8 cellular contexts compared by ENCODE assay signal in the genomic region with DNA sequence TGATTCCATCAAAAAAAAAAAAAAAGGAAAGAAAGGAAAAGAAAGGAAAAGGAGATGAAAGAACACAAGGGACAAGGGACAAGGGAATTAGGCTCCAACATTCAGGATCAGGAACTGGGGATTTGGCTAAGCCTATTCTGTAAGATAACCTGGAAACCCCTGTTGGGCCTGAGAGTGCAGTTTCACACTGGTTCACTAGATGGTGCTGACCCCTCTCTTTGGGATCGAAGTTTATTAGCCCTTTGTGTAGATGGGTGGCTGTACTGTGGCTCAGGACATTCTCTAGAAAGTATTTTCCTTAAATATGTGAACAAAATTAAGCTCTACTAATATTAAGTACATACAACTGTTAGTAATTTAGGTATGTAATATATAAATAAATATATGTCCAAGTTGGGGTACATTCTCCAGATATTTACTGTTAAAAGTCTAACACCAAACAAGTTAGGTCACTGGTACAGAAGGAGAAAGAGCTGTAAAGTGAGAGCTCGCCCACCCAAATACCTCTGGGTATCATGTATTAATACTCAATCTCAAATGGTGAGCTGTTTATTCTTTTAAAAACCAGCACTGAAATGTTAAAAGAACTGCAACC. TPM values are rescaled to one million over a fixed set of nuclear protein-coding genes. Genes with fewer than 3 reads are reported as not detected.
DNase-seq lines count a peak whose midpoint lies in the region; TF ChIP-seq lines count a peak whose summit lies in the region.

No MANE protein-coding gene starts in this region.

- H3K4me2 ChIP-seq in GM23248 (ENCODE audit: unreplicated experiment) (no peak overlapping the region), KMS-11 (no peak overlapping the region)

- H3K9ac ChIP-seq in GM23248 = no peak overlapping the region
- no peak overlapping the region for H3K9ac ChIP-seq in KMS-11
- no peak overlapping the region for H3K9ac ChIP-seq in liver (ENCODE audit: low read depth in 1 of 2, low read length in 2 of 2)

- no peak for TF ChIP-seq POLR2A in testis (IDR thresholded peaks at IDR 0.05)

- H2AFZ ChIP-seq in GM23248 (no peak overlapping the region), KMS-11 (ENCODE audit: low read depth) (no peak overlapping the region)

- H4K20me1 ChIP-seq in GM23248 (ENCODE audit: insufficient read depth) = no peaks in the 10 kb centered on the region
- H4K20me1 ChIP-seq in KMS-11 (ENCODE audit: insufficient read depth) = no peaks in the 10 kb centered on the region

- intact Hi-C loops in testis (cut with DNase I; ENCODE audit: low total_unique reads) = loop anchor here (5.0 kb wide), 1 partner anchor 212 kb away; no protein-coding TSS in a partner anchor

- TF ChIP-seq RAD21 in liver (IDR thresholded peaks at IDR 0.05) = peak; percentile 87 to 93

- H3K9me3 ChIP-seq in GM23248 (ENCODE audit: low read depth) (no peaks in the 10 kb centered on the region), liver (ENCODE audit: control insufficient read depth in 4 of 4, low read length in 3 of 4) (no peaks in the 10 kb centered on the region), testis (no peaks in the 10 kb centered on the region)

- 45 to 48% methylated on average over 2 of the region's 2 CpGs for WGBS in GM23248 (ENCODE audit: low coverage in 1 of 2, low lambda C conversion rate in 2 of 2, missing lambda C conversion rate in 2 of 2), 2 experiments
- 49% methylated on average over 2 of the region's 2 CpGs for whole genome bisulfite sequencing in liver
- 48 to 57% methylated on average over 2 of the region's 2 CpGs for WGBS in testis, 2 donors

- TF ChIP-seq CTCF in KMS-11 (conservative IDR thresholded peaks at IDR 0.05; ENCODE audit: low read depth, low read length) = peak; percentile 61
- peak; percentile 80 for TF ChIP-seq CTCF in coronary artery (IDR thresholded peaks at IDR 0.05)
- peak; percentile 77 for TF ChIP-seq CTCF in liver (IDR thresholded peaks at IDR 0.05; ENCODE audit: low read depth, low read length, missing input control)
- peak; percentile 51 to 73 (median 67) for TF ChIP-seq CTCF in testis (IDR thresholded peaks at IDR 0.05)

- H3K4me3 ChIP-seq in GM23248 (no peak overlapping the region), KMS-11 (IDR thresholded peaks at IDR 0.05; ENCODE audit: insufficient read depth, low read depth, low read length) (no peak overlapping the region), coronary artery (no peak overlapping the region), liver (ENCODE audit: low read depth in 1 of 3, low read length in 3 of 3) (no peak overlapping the region), testis (no peak overlapping the region)

- no peaks in the 10 kb centered on the region for H3K79me2 ChIP-seq in GM23248 (ENCODE audit: insufficient read depth)
- H3K79me2 ChIP-seq in KMS-11 (ENCODE audit: insufficient read depth, low read depth) = no peaks in the 10 kb centered on the region

- H3K4me1 ChIP-seq in GM23248 (ENCODE audit: insufficient read depth) (no peaks in the 10 kb centered on the region), KMS-11 (ENCODE audit: low read depth, poor library complexity, severe bottlenecking) (no peaks in the 10 kb centered on the region), liver (ENCODE audit: control insufficient read depth in 4 of 4, insufficient read depth in 4 of 4, low read length in 3 of 4) (peaks cover 0 to 7% (median 5%) of the 10 kb centered on the region in 4 donors), testis (no peaks in the 10 kb centered on the region)

- H3K36me3 ChIP-seq in GM23248 (ENCODE audit: low read depth) = no peaks in the 10 kb centered on the region
- no peaks in the 10 kb centered on the region for H3K36me3 ChIP-seq in KMS-11 (ENCODE audit: insufficient read depth)
- no peaks in the 10 kb centered on the region for H3K36me3 ChIP-seq in liver (ENCODE audit: control insufficient read depth in 4 of 4, insufficient read depth in 3 of 4, low read depth in 1 of 4, low read length in 3 of 4)
- H3K36me3 ChIP-seq in testis (ENCODE audit: low read depth, missing control alignments) = no peaks in the 10 kb centered on the region

- H3K27me3 ChIP-seq in GM23248 (replicated peaks; ENCODE audit: insufficient read depth) (no peaks in the 10 kb centered on the region), KMS-11 (ENCODE audit: insufficient read depth, low read depth) (no peaks in the 10 kb centered on the region), liver (ENCODE audit: control insufficient read depth in 4 of 4, insufficient read depth in 4 of 4, low read length in 3 of 4) (no peaks in the 10 kb centered on the region), testis (no peaks in the 10 kb centered on the region)

- DNase-seq in activated T-cell treated with anti-CD3 and anti-CD28 coated beads for 48 hours (ENCODE audit: low read depth) = peak; percentile 18
- DNase-seq in activated T-cell treated with anti-CD3 and anti-CD28 coated beads for 4 hours = no peak
- peak; percentile 82 for DNase-seq in GM23248
- DNase-seq in SHP77 treated with DMSO at 0.1 percent for 48 hours (lab: John Stamatoyannopoulos, UW) = peak; percentile 15
- no peak for DNase-seq in coronary artery (ENCODE audit: low spot score)
- peak; percentile 65 for DNase-seq in testis

- no peaks in the 10 kb centered on the region for H3F3A ChIP-seq in GM23248 (ENCODE audit: insufficient read depth)

- in situ Hi-C loops in GM23248 (cut with MboI) = loop anchor here (10.0 to 25.0 kb wide), 2 partner anchors 220 to 542 kb away; no protein-coding TSS in a partner anchor

- H3K27ac ChIP-seq in GM23248 (no peak overlapping the region), KMS-11 (no peak overlapping the region), coronary artery (no peak overlapping the region), liver (ENCODE audit: low read depth in 1 of 2, low read length in 2 of 2) (no peak overlapping the region), testis (no peak overlapping the region)

- H3K9me2 ChIP-seq in GM23248 (ENCODE audit: insufficient read depth) = no peaks in the 10 kb centered on the region

TF ChIP-seq in liver, 16 proteins besides CTCF, POLR2A, EP300 and RAD21:
- TF ChIP-seq, protein P1, sequence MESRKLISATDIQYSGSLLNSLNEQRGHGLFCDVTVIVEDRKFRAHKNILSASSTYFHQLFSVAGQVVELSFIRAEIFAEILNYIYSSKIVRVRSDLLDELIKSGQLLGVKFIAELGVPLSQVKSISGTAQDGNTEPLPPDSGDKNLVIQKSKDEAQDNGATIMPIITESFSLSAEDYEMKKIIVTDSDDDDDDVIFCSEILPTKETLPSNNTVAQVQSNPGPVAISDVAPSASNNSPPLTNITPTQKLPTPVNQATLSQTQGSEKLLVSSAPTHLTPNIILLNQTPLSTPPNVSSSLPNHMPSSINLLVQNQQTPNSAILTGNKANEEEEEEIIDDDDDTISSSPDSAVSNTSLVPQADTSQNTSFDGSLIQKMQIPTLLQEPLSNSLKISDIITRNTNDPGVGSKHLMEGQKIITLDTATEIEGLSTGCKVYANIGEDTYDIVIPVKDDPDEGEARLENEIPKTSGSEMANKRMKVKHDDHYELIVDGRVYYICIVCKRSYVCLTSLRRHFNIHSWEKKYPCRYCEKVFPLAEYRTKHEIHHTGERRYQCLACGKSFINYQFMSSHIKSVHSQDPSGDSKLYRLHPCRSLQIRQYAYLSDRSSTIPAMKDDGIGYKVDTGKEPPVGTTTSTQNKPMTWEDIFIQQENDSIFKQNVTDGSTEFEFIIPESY (IDR thresholded peaks at IDR 0.05) = no peak
- TF ChIP-seq, protein P2, sequence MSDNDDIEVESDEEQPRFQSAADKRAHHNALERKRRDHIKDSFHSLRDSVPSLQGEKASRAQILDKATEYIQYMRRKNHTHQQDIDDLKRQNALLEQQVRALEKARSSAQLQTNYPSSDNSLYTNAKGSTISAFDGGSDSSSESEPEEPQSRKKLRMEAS (IDR thresholded peaks at IDR 0.05) = no peak
- peak in 1 of 2 donors; percentile 19 for TF ChIP-seq HNF4A (conservative IDR thresholded peaks at IDR 0.05)
- no peak for TF ChIP-seq EGR1 (IDR thresholded peaks at IDR 0.05; ENCODE audit: low read depth in 2 of 2)

RNA-seq across cellular contexts. Expression of gene OR2A4, which starts 6.3 kb away (rescaled TPM):
- total RNA-seq in GM23248 (2014; rRNA removed; shearing (Covaris generic)) = not detected in 2 replicates
- not detected in 2 replicates for polyA plus RNA-seq in GM23248 (2016; fragmentation: Nextera tagmentation; extraction: Ambion mirVana)
- under 1 TPM in 1 of 2 donors, not detected in 1; 0.33 TPM for total RNA-seq in liver
- under 1 TPM in 1 of 2 donors, not detected in 1; 0.58 TPM for polyA plus RNA-seq in liver
- 1 to 10 TPM in 1 of 2 donors, not detected in 1; 1.0 TPM for total RNA-seq in testis
- polyA plus RNA-seq in testis (ENCODE audit: insufficient read depth, low read depth, low replicate concordance) = 0.36 TPM

RNA-seq across cellular contexts. Expression of gene CTAGE9, which starts 15.9 kb away (rescaled TPM):
- total RNA-seq in GM23248 (2014; rRNA removed; shearing (Covaris generic)) = not detected in 2 replicates
- polyA plus RNA-seq in GM23248 (2016; fragmentation: Nextera tagmentation; extraction: Ambion mirVana) = not detected in 2 replicates
- total RNA-seq in liver = not detected
- not detected for polyA plus RNA-seq in liver
- 10 to 100 TPM in 1 of 2 donors, 1 to 10 TPM in 1; 3.7 to 10.3 TPM for total RNA-seq in testis
- polyA plus RNA-seq in testis (ENCODE audit: insufficient read depth, low read depth, low replicate concordance) = 6.6 TPM

RNA-seq across cellular contexts. Expression of gene ENPP3, which starts 57.8 kb away (rescaled TPM):
- not detected in 2 replicates for total RNA-seq in GM23248 (2014; rRNA removed; shearing (Covaris generic))
- polyA plus RNA-seq in GM23248 (2016; fragmentation: Nextera tagmentation; extraction: Ambion mirVana) (not detected in 2 replicates), liver (1 to 10 TPM in 1 of 2 donors, under 1 TPM in 1; 0.51 to 1.4 TPM), testis (ENCODE audit: insufficient read depth, low read depth, low replicate concordance) (3.3 TPM)
- total RNA-seq in liver (1 to 10 TPM in 1 of 2 donors, under 1 TPM in 1; 0.75 to 6.1 TPM), testis (1 to 10 TPM; 1.6 to 2.8 TPM)

Comparison
In these comparisons a context has a peak if more than half of its experiments do, and no peak if none do; other contexts are left out.
1. DNase-seq: peak in activated T-cell treated with anti-CD3 and anti-CD28 coated beads for 48 hours (single experiment), GM23248 (single experiment), SHP77 treated with DMSO at 0.1 percent for 48 hours (single experiment) and testis (single experiment); none in activated T-cell treated with anti-CD3 and anti-CD28 coated beads for 4 hours (single experiment) and coronary artery (single experiment).
2. Peak in every context shown above with its lines, with median percentiles within 50 percentile points of each other: CTCF ChIP-seq.